In genomic region chr11:13561860-13562259, GRCh38 we compare ENCODE assay signal across 1 cellular context.
TF ChIP-seq lines count a peak whose summit lies in the region.

No MANE protein-coding gene starts in this region.

TF ChIP-seq in K562, 482 proteins besides CTCF, POLR2A, EP300 and RAD21 (continued from another document):
- TF ChIP-seq PRDM10 (IDR thresholded peaks at IDR 0.05; ENCODE audit: partially characterized antibody), result no peak
- no peak for TF ChIP-seq RB1 (IDR thresholded peaks at IDR 0.05; ENCODE audit: low read depth)
- TF ChIP-seq RBM39 (optimal IDR thresholded peaks at IDR 0.05; ENCODE audit: low read depth, low read length), result no peak
- no peak for TF ChIP-seq HMG20A (CRISPR knock-in tag; conservative IDR thresholded peaks at IDR 0.05)
TF ChIP-seq in K562: peak in this region for 0.
